Comparison of ENCODE assay signal across 27 cellular contexts in genomic region chr5:107021575-107021974, GRCh38.
"Had no signal": no experiment of that assay in that cellular context is flagged by ENCODE, and none has a peak within 500 bp of the region (broad histone marks: within the 10 kb centered on the region; RNA-seq: fewer than 3 reads in every experiment).

No MANE protein-coding gene starts in this region.

- H3K4me3 Mint-ChIP-seq: naive thymus-derived CD8-positive, alpha-beta T cell; natural killer cell treated with Interleukin-12 subunit alpha and Interleukin-12 subunit beta and Interleukin-15 and Interleukin-18, amount 100 ng/mL, for 72 hours; nephron progenitor cell; neural crest cell; stimulated activated effector memory CD8-positive, alpha-beta T cell treated with anti-CD3 and anti-CD28 coated beads, Interleukin-12 subunit alpha, Interleukin-12 subunit beta, amount 100 ng/mL, for 72 hours; stimulated activated naive B cell treated with anti-CD40 and anti-IgM and Interleukin-4, amounts not matched to agents 10 μg/mL and 1 μg/mL and 100 μg/mL, for 72 hours; stimulated activated naive CD8-positive, alpha-beta T cell treated with anti-CD3 and anti-CD28 coated beads, Interleukin-15, Interleukin-2, amounts not matched to agents 100 ng/mL and 50 ng/mL, for 24 hours had no signal

- ATAC-seq: naive thymus-derived CD8-positive, alpha-beta T cell; natural killer cell treated with Interleukin-12 subunit alpha and Interleukin-12 subunit beta and Interleukin-15 and Interleukin-18, amount 100 ng/mL, for 72 hours; pancreas; right cardiac atrium; right lobe of liver; stimulated activated effector memory CD8-positive, alpha-beta T cell treated with anti-CD3 and anti-CD28 coated beads, Interleukin-12 subunit alpha, Interleukin-12 subunit beta, amount 100 ng/mL, for 72 hours; stimulated activated naive B cell treated with anti-CD40 and anti-IgM and Interleukin-4, amounts not matched to agents 10 μg/mL and 1 μg/mL and 100 μg/mL, for 72 hours had no signal

- H3K27me3 ChIP-seq: neutrophil, pancreas, right lobe of liver, sigmoid colon, stomach, thyroid gland, tibial nerve, upper lobe of left lung, vagina had no signal

- H3K27ac Mint-ChIP-seq: naive thymus-derived CD8-positive, alpha-beta T cell; natural killer cell treated with Interleukin-12 subunit alpha and Interleukin-12 subunit beta and Interleukin-15 and Interleukin-18, amount 100 ng/mL, for 72 hours; nephron progenitor cell; stimulated activated effector memory CD8-positive, alpha-beta T cell treated with anti-CD3 and anti-CD28 coated beads, Interleukin-12 subunit alpha, Interleukin-12 subunit beta, amount 100 ng/mL, for 72 hours; stimulated activated naive B cell treated with anti-CD40 and anti-IgM and Interleukin-4, amounts not matched to agents 10 μg/mL and 1 μg/mL and 100 μg/mL, for 72 hours; stimulated activated naive CD8-positive, alpha-beta T cell treated with anti-CD3 and anti-CD28 coated beads, Interleukin-15, Interleukin-2, amounts not matched to agents 100 ng/mL and 50 ng/mL, for 24 hours had no signal

- H3K4me1 Mint-ChIP-seq: naive thymus-derived CD8-positive, alpha-beta T cell; nephron progenitor cell; stimulated activated effector memory CD8-positive, alpha-beta T cell treated with anti-CD3 and anti-CD28 coated beads, Interleukin-12 subunit alpha, Interleukin-12 subunit beta, amount 100 ng/mL, for 72 hours; stimulated activated naive B cell treated with anti-CD40 and anti-IgM and Interleukin-4, amounts not matched to agents 10 μg/mL and 1 μg/mL and 100 μg/mL, for 72 hours had no signal

- H3K27ac ChIP-seq: neutrophil, pancreas, prostate gland, right lobe of liver, sigmoid colon, skin epidermis, stomach, thoracic aorta, thyroid gland, tibial nerve, upper lobe of left lung, vagina had no signal

- DNase-seq: naive thymus-derived CD8-positive, alpha-beta T cell; nephron progenitor cell; nucleus accumbens; pancreas; right cardiac atrium; right lobe of liver; sigmoid colon; stimulated activated CD4-positive, alpha-beta T cell treated with anti-CD3 and anti-CD28 coated beads, Interleukin-15, amount 100 ng/mL, for 24 hours; stimulated activated CD4-positive, alpha-beta T cell treated with anti-CD3 and anti-CD28 coated beads, Interleukin-2, amount 100 ng/mL, for 24 hours; stimulated activated CD4-positive, alpha-beta T cell treated with anti-CD3 and anti-CD28 coated beads, Interleukin-2, amount 100 ng/mL, for 48 hours; stimulated activated CD4-positive, alpha-beta T cell treated with anti-CD3 and anti-CD28 coated beads, Interleukin-4, amount 100 ng/mL, for 24 hours; stimulated activated naive B cell treated with anti-CD40 and anti-IgM and Interleukin-4, amounts not matched to agents 10 μg/mL and 1 μg/mL and 100 μg/mL, for 72 hours; stimulated activated naive CD4-positive, alpha-beta T cell treated with Interleukin-2 at 50 U/mL for 16 hours; stomach; thyroid gland; upper lobe of left lung had no signal

- H3K4me3 ChIP-seq: pancreas, prostate gland, right lobe of liver, sigmoid colon, skin epidermis, stomach, thoracic aorta, thyroid gland, tibial nerve, upper lobe of left lung, vagina had no signal

- H3K36me3 Mint-ChIP-seq: naive thymus-derived CD8-positive, alpha-beta T cell; natural killer cell treated with Interleukin-12 subunit alpha and Interleukin-12 subunit beta and Interleukin-15 and Interleukin-18, amount 100 ng/mL, for 72 hours; stimulated activated effector memory CD8-positive, alpha-beta T cell treated with anti-CD3 and anti-CD28 coated beads, Interleukin-12 subunit alpha, Interleukin-12 subunit beta, amount 100 ng/mL, for 72 hours; stimulated activated naive B cell treated with anti-CD40 and anti-IgM and Interleukin-4, amounts not matched to agents 10 μg/mL and 1 μg/mL and 100 μg/mL, for 72 hours had no signal

- H3K36me3 ChIP-seq: neutrophil, pancreas, prostate gland, right lobe of liver, sigmoid colon, stomach, thoracic aorta, thyroid gland, tibial nerve, upper lobe of left lung, vagina had no signal

- H3K27me3 Mint-ChIP-seq: stimulated activated naive B cell treated with anti-CD40 and anti-IgM and Interleukin-4, amounts not matched to agents 10 μg/mL and 1 μg/mL and 100 μg/mL, for 72 hours; stimulated activated naive CD8-positive, alpha-beta T cell treated with anti-CD3 and anti-CD28 coated beads, Interleukin-15, Interleukin-2, amounts not matched to agents 100 ng/mL and 50 ng/mL, for 24 hours had no signal

- H3K9me3 ChIP-seq: neutrophil, pancreas, prostate gland, right lobe of liver, sigmoid colon, stomach, thoracic aorta, thyroid gland, tibial nerve, upper lobe of left lung, vagina had no signal

- FAIRE-seq: pancreas, urothelium cell line had no signal

- H3K9me3 Mint-ChIP-seq: natural killer cell treated with Interleukin-12 subunit alpha and Interleukin-12 subunit beta and Interleukin-15 and Interleukin-18, amount 100 ng/mL, for 72 hours; nephron progenitor cell; neural crest cell; stimulated activated effector memory CD8-positive, alpha-beta T cell treated with anti-CD3 and anti-CD28 coated beads, Interleukin-12 subunit alpha, Interleukin-12 subunit beta, amount 100 ng/mL, for 72 hours; stimulated activated naive CD8-positive, alpha-beta T cell treated with anti-CD3 and anti-CD28 coated beads, Interleukin-15, Interleukin-2, amounts not matched to agents 100 ng/mL and 50 ng/mL, for 24 hours had no signal

- H3K4me1 ChIP-seq: pancreas, prostate gland, right lobe of liver, sigmoid colon, stomach, thyroid gland, tibial nerve, upper lobe of left lung, vagina had no signal
